ENCODE assay signal across 8 cellular contexts in the genomic region with DNA sequence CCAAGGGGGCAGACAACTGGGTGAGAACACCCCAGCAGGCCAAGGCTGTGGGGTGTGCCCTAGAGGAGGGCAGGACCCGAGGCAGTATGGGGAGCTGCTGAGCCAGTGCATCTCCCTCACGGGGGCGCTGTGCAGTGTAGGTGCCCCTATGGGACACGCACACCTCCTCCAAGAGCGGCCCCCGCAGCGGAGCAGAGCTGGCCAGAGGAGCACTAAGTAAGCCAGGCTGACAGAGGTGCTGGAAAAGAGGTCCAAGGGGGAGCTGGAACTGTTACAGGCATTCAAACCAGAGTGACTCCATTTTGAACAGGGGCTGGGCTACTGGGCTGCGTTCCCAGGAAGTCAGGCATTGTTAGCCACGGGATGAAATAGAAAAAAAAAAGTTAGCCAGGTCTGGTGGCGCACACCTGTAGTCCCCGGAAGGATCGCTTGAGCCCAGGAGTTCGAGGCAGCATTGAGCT. TPM values are rescaled to one million over a fixed set of nuclear protein-coding genes. Genes with fewer than 3 reads are reported as not detected.
DNase-seq lines count a peak whose midpoint lies in the region; ATAC-seq, FAIRE-seq and TF ChIP-seq lines count a peak whose summit lies in the region.

No MANE protein-coding gene starts in this region.

- H3K4me3 ChIP-seq in astrocyte of the spinal cord (ENCODE audit: low read depth, low read length): peak overlapping the region; percentile 41

- ATAC-seq in HG03354 (IDR thresholded peaks at IDR 0.05; ENCODE audit: poor library complexity, severe bottlenecking, unreplicated experiment) (peak; percentile 60), left colon (peak; percentile 81), HG03460 (IDR thresholded peaks at IDR 0.05; ENCODE audit: unreplicated experiment) (no peak)

- TF ChIP-seq CTCF in astrocyte of the spinal cord (IDR thresholded peaks at IDR 0.05; ENCODE audit: low read depth, low read length): peak; percentile 47

- peaks cover 3% of the 10 kb centered on the region; the same call in 1 of the 2 replicates for H3K4me1 ChIP-seq in ES-I3 (ENCODE audit: insufficient read depth, low read length)

- FAIRE-seq in HTR-8/SVneo (lab: Jason Lieb, UNC): no peak

- peak overlapping the region; percentile 43; the same call in 1 of the 2 replicates for H3K9ac ChIP-seq in ES-I3 (ENCODE audit: low read depth, low read length)

- DNase-seq in T-helper 9 cell (peak; percentile 74), astrocyte of the spinal cord (ENCODE audit: low read depth, low spot score) (peak; percentile 12), left colon (peak; percentile 79 to 90), HTR-8/SVneo (ENCODE audit: insufficient read length, low spot score) (no peak)
- DNase-seq in stimulated activated CD4-positive, alpha-beta T cell treated with anti-CD3 and anti-CD28 coated beads, Interleukin-2, amount 100 ng/mL, for 4 hours (ENCODE audit: low read depth): peak; percentile 76

- no peaks in the 10 kb centered on the region; the same call in 1 of the 2 replicates for H3K9me3 ChIP-seq in ES-I3 (ENCODE audit: control insufficient read depth, insufficient read depth, low read length)

- H3K36me3 ChIP-seq in ES-I3 (ENCODE audit: insufficient read depth, low read length): no peaks in the 10 kb centered on the region

- in situ Hi-C loops in astrocyte of the spinal cord (cut with HindIII; ENCODE audit: low sequenced_read_pairs): no loop called here

- intact Hi-C loops in left colon (cut with DNase I, micrococcal nuclease): loop anchor here in 1 of 2 donors (5.0 kb wide), 2 partner anchors 120 to 195 kb away; no protein-coding TSS in a partner anchor

RNA-seq across cellular contexts. Expression of a gene that starts 41.8 kb away (rescaled TPM):
- 100 to 1,000 TPM; 507 to 576 TPM for total RNA-seq in left colon

RNA-seq across cellular contexts. Expression of a gene that starts 42.1 kb away (rescaled TPM):
- 100 to 1,000 TPM; 221 to 250 TPM for total RNA-seq in left colon
